In genomic region chr1:195897072-195897471, GRCh38 we compare ENCODE assay signal across 22 cellular contexts.
DNase-seq lines count a peak whose midpoint lies in the region; ATAC-seq, FAIRE-seq and TF ChIP-seq lines count a peak whose summit lies in the region.
"Had no signal": no experiment of that assay in that cellular context is flagged by ENCODE, and none has a peak within 500 bp of the region (broad histone marks: within the 10 kb centered on the region; RNA-seq: fewer than 3 reads in every experiment).

No MANE protein-coding gene starts in this region.

- H3K9ac ChIP-seq in H1 (replicated peaks in 1 of 4; ENCODE audit: extremely low read depth in 1 of 4, low read depth in 3 of 4, low read length in 3 of 4): no peak overlapping the region

- H2AK5ac ChIP-seq in H1 (ENCODE audit: low read depth, low read length): no peak overlapping the region

- H3K23me2 ChIP-seq in H1 (ENCODE audit: low read depth, low read length): no peaks in the 10 kb centered on the region

- H3K4me1 Mint-ChIP-seq in stimulated activated memory B cell treated with anti-CD40 and anti-IgM and Interleukin-4, amounts not matched to agents 10 μg/mL and 1 μg/mL and 100 μg/mL, for 72 hours: no peaks in the 10 kb centered on the region

- no peak for FAIRE-seq in H1 (lab: Jason Lieb, UNC)

- H3K4me3 ChIP-seq in H1 (ENCODE audit: extremely low read depth in 1 of 4, insufficient read depth in 2 of 4, low read depth in 3 of 4, low read length in 4 of 4) (no peak overlapping the region), right atrium auricular region (no peak overlapping the region)
- H3K4me3 ChIP-seq: skin epidermis, thyroid gland had no signal

- no peaks in the 10 kb centered on the region for H3K79me2 ChIP-seq in H1 (ENCODE audit: control insufficient read depth in 1 of 2, insufficient read depth in 2 of 2, low read length in 2 of 2)

- POLR2A ChIA-PET in H1 (lab: Charles Lee; ENCODE audit: partially characterized antibody): no interaction called here

- no peaks in the 10 kb centered on the region for H3K27me3 Mint-ChIP-seq in stimulated activated memory B cell treated with anti-CD40 and anti-IgM and Interleukin-4, amounts not matched to agents 10 μg/mL and 1 μg/mL and 100 μg/mL, for 72 hours
- H3K27me3 Mint-ChIP-seq: progenitor cell of endocrine pancreas had no signal

- H3K27me3 ChIP-seq in H1 (replicated peaks in 1 of 4; ENCODE audit: control insufficient read depth in 3 of 4, extremely low read depth in 1 of 4, insufficient read depth in 3 of 4, low read length in 3 of 4) (peaks cover 0 to 1% (median 0%) of the 10 kb centered on the region in 4 experiments; a peak in 1 of 7 replicates), right atrium auricular region (no peaks in the 10 kb centered on the region)
- H3K27me3 ChIP-seq: thyroid gland had no signal

- CTCF ChIA-PET in H1 (lab: Charles Lee; ENCODE audit: partially characterized antibody): interaction anchor here (1.6 to 4.8 kb wide), 6 partner anchors 12 to 345 kb away, joined by 3 to 41 read pairs (median 4); no protein-coding TSS in a partner anchor

- no peak for TF ChIP-seq POLR2A in H1 (IDR thresholded peaks at IDR 0.05; ENCODE audit: control extremely low read depth in 1 of 2, low read depth in 2 of 2, low read length in 2 of 2)

- peak; percentile 42 for DNase-seq in NCI-H69 (lab: John Stamatoyannopoulos, UW)
- DNase-seq in H1 (ENCODE audit: low read depth in 1 of 2, low spot score in 2 of 2): no peak
- DNase-seq in CD1c-positive myeloid dendritic cell (ENCODE audit: extremely low spot score): no peak
- no peak for DNase-seq in right atrium auricular region (ENCODE audit: low spot score)
- DNase-seq: activated CD4-positive, alpha-beta T cell treated with anti-CD3 and anti-CD28 coated beads, Interleukin-2, amount 50 U/mL, for 4 hours; activated CD8-positive, alpha-beta memory T cell treated with anti-CD3 and anti-CD28 coated beads, Interleukin-2, amount 50 U/mL, for 48 hours; activated effector memory CD4-positive, alpha-beta T cell treated with Interleukin-2 at 50 U/mL for 16 hours; COR-L47; effector memory CD4-positive, alpha-beta T cell; EL; glutamatergic neuron; NCI-H1930; NCI-H524; SHP77 treated with DMSO at 0.1 percent for 48 hours; stimulated activated naive CD4-positive, alpha-beta T cell treated with Interleukin-2 at 50 U/mL for 16 hours; thyroid gland had no signal

- H2BK12ac ChIP-seq in H1 (ENCODE audit: low read depth, low read length): no peak overlapping the region

- TF ChIP-seq CTCF in 22Rv1 (IDR thresholded peaks at IDR 0.05) (peak; percentile 32), C4-2B (conservative IDR thresholded peaks at IDR 0.05) (peak; percentile 42), H1 (IDR thresholded peaks at IDR 0.05; ENCODE audit: control extremely low read depth in 1 of 3, insufficient read depth in 1 of 3, low read depth in 1 of 3, low read length in 3 of 3) (peak in 2 of 3 experiments; percentile 22 to 38; a peak in 2 of 4 replicates), right atrium auricular region (IDR thresholded peaks at IDR 0.05) (no peak)

- no peak overlapping the region for H3K56ac ChIP-seq in H1 (replicated peaks; ENCODE audit: insufficient read length, low read depth, low read length)

- H3K18ac ChIP-seq in H1 (ENCODE audit: extremely low read depth, low read length): no peak overlapping the region

- H3K27ac ChIP-seq in 22Rv1 (no peak overlapping the region), C4-2B (no peak overlapping the region), H1 (ENCODE audit: low read depth, low read length) (no peak overlapping the region), right atrium auricular region (no peak overlapping the region)
- H3K27ac ChIP-seq: HL-60, skin epidermis, thyroid gland had no signal

- no peak overlapping the region for H3K27ac Mint-ChIP-seq in stimulated activated memory B cell treated with anti-CD40 and anti-IgM and Interleukin-4, amounts not matched to agents 10 μg/mL and 1 μg/mL and 100 μg/mL, for 72 hours
- H3K27ac Mint-ChIP-seq: progenitor cell of endocrine pancreas had no signal

- H2BK20ac ChIP-seq in H1 (ENCODE audit: low read length): no peak overlapping the region

- 95% methylated on average over 6 of the region's 6 CpGs; no CpG with 5 or more reads in 1 of the 2 experiments for WGBS in H1 (ENCODE audit: extremely low coverage in 1 of 2, insufficient coverage in 1 of 2, insufficient read length in 1 of 2, insufficient replicate concordance in 2 of 2, low coverage in 1 of 2, low lambda C conversion rate in 2 of 2, missing lambda C conversion rate in 1 of 2), 2 experiments

- no peak overlapping the region for H3K23ac ChIP-seq in H1 (ENCODE audit: insufficient read length)

- no peak for ATAC-seq in stimulated activated memory B cell treated with anti-CD40 and anti-IgM and Interleukin-4, amounts not matched to agents 10 μg/mL and 1 μg/mL and 100 μg/mL, for 72 hours

- no peak overlapping the region for H3K4me2 ChIP-seq in H1 (ENCODE audit: insufficient read depth in 1 of 2, low read depth in 2 of 2, low read length in 2 of 2)

- no peak overlapping the region for H3K4me3 Mint-ChIP-seq in stimulated activated memory B cell treated with anti-CD40 and anti-IgM and Interleukin-4, amounts not matched to agents 10 μg/mL and 1 μg/mL and 100 μg/mL, for 72 hours

- no peak overlapping the region for H4K91ac ChIP-seq in H1 (replicated peaks; ENCODE audit: insufficient read length, low read length)

- no peak overlapping the region for H2AFZ ChIP-seq in H1 (ENCODE audit: low read length)

- no peak for TF ChIP-seq EP300 in H1 (IDR thresholded peaks at IDR 0.05; ENCODE audit: borderline replicate concordance in 1 of 2, low read depth in 2 of 2, low read length in 2 of 2)

- peaks cover 2% of the 10 kb centered on the region for H3K9me3 Mint-ChIP-seq in stimulated activated memory B cell treated with anti-CD40 and anti-IgM and Interleukin-4, amounts not matched to agents 10 μg/mL and 1 μg/mL and 100 μg/mL, for 72 hours

- no peak overlapping the region for H4K8ac ChIP-seq in H1 (ENCODE audit: extremely low read depth, insufficient read depth, low read length)

- H3K36me3 Mint-ChIP-seq in stimulated activated memory B cell treated with anti-CD40 and anti-IgM and Interleukin-4, amounts not matched to agents 10 μg/mL and 1 μg/mL and 100 μg/mL, for 72 hours: no peaks in the 10 kb centered on the region

- H4K20me1 ChIP-seq in H1 (replicated peaks in 1 of 2; ENCODE audit: control insufficient read depth in 1 of 2, insufficient read depth in 2 of 2, low read length in 2 of 2): no peaks in the 10 kb centered on the region

- H2BK5ac ChIP-seq in H1 (ENCODE audit: low read depth, low read length): no peak overlapping the region

- H3K79me1 ChIP-seq in H1 (ENCODE audit: low read depth, low read length): no peaks in the 10 kb centered on the region

- H3K4ac ChIP-seq in H1 (replicated peaks; ENCODE audit: insufficient read length, low read depth, low read length): no peak overlapping the region

- H4K5ac ChIP-seq in H1 (ENCODE audit: insufficient read length, low read depth, low read length): no peak overlapping the region

- H3K4me1 ChIP-seq in H1 (replicated peaks in 1 of 4; ENCODE audit: control insufficient read depth in 3 of 4, insufficient read depth in 4 of 4, low read length in 3 of 4) (no peaks in the 10 kb centered on the region; a peak in 1 of 7 replicates), right atrium auricular region (no peaks in the 10 kb centered on the region)
- H3K4me1 ChIP-seq: thyroid gland had no signal

- H3K14ac ChIP-seq in H1 (ENCODE audit: insufficient read length): no peak overlapping the region

- no peak overlapping the region for H2BK15ac ChIP-seq in H1 (ENCODE audit: low read length)

- H3K9me3 ChIP-seq in H1 (ENCODE audit: insufficient read depth in 2 of 2, low read depth in 1 of 2, low read length in 1 of 2) (no peaks in the 10 kb centered on the region), right atrium auricular region (no peaks in the 10 kb centered on the region)
- H3K9me3 ChIP-seq: thyroid gland had no signal

- peak; percentile 67 to 68 for TF ChIP-seq RAD21 in H1 (IDR thresholded peaks at IDR 0.05 in 1 of 2, conservative IDR thresholded peaks at IDR 0.05 in 1 of 2; ENCODE audit: low read depth in 2 of 2, low read length in 2 of 2)

- H2BK120ac ChIP-seq in H1 (replicated peaks; ENCODE audit: low read depth, low read length): no peak overlapping the region

- no peaks in the 10 kb centered on the region; a peak in 1 of 8 replicates for H3K36me3 ChIP-seq in H1 (ENCODE audit: control insufficient read depth in 2 of 4, insufficient read depth in 4 of 4, low read length in 3 of 4)
- no peaks in the 10 kb centered on the region for H3K36me3 ChIP-seq in right atrium auricular region
- H3K36me3 ChIP-seq: thyroid gland had no signal

TF ChIP-seq in H1, 55 proteins besides CTCF, POLR2A, EP300 and RAD21 (continues in another document):
- no peak for TF ChIP-seq MAX (IDR thresholded peaks at IDR 0.05)
- TF ChIP-seq SRF (IDR thresholded peaks at IDR 0.05; ENCODE audit: low read depth, low read length): no peak
- TF ChIP-seq ZNF274 (IDR thresholded peaks at IDR 0.05; ENCODE audit: borderline replicate concordance, extremely low read depth, low read length): no peak
- TF ChIP-seq RBBP5 (IDR thresholded peaks at IDR 0.05; ENCODE audit: borderline replicate concordance, low read depth, low read length): no peak
- no peak for TF ChIP-seq TAF1 (IDR thresholded peaks at IDR 0.05; ENCODE audit: low read depth, low read length)
- no peak for TF ChIP-seq CHD1 (IDR thresholded peaks at IDR 0.05; ENCODE audit: low read depth, low read length)
- TF ChIP-seq SUZ12 (IDR thresholded peaks at IDR 0.05; ENCODE audit: low read length): no peak
- no peak for TF ChIP-seq POLR2AphosphoS5 (IDR thresholded peaks at IDR 0.05; ENCODE audit: low read depth, low read length)
- TF ChIP-seq JUND (IDR thresholded peaks at IDR 0.05; ENCODE audit: low read length): no peak
- no peak for TF ChIP-seq YY1 (IDR thresholded peaks at IDR 0.05; ENCODE audit: low read depth, low read length)
- TF ChIP-seq CHD2 (IDR thresholded peaks at IDR 0.05; ENCODE audit: low read length): no peak
- TF ChIP-seq SP4 (IDR thresholded peaks at IDR 0.05; ENCODE audit: low read length): no peak
- TF ChIP-seq EGR1 (IDR thresholded peaks at IDR 0.05; ENCODE audit: borderline replicate concordance, low read depth, low read length): no peak
- no peak for TF ChIP-seq RNF2 (IDR thresholded peaks at IDR 0.05; ENCODE audit: borderline replicate concordance, low read depth, low read length, missing control alignments, poor library complexity, severe bottlenecking)
- no peak for TF ChIP-seq HDAC2 (IDR thresholded peaks at IDR 0.05; ENCODE audit: borderline replicate concordance in 1 of 2, low read depth in 2 of 2, low read length in 2 of 2)
- TF ChIP-seq TAF7 (optimal IDR thresholded peaks at IDR 0.05; ENCODE audit: borderline replicate concordance, low read depth, low read length): no peak
- TF ChIP-seq KDM4A (IDR thresholded peaks at IDR 0.05; ENCODE audit: low read depth, low read length, severe bottlenecking): no peak

Comparison
In these comparisons a context has a peak if more than half of its experiments do, and no peak if none do; other contexts are left out.
1. CTCF ChIP-seq: peak in 22Rv1 (single experiment), C4-2B (single experiment) and H1 (2 of 3); none in right atrium auricular region (0 of 2).